ENCODE assay signal across 1 cellular context in the genomic region with DNA sequence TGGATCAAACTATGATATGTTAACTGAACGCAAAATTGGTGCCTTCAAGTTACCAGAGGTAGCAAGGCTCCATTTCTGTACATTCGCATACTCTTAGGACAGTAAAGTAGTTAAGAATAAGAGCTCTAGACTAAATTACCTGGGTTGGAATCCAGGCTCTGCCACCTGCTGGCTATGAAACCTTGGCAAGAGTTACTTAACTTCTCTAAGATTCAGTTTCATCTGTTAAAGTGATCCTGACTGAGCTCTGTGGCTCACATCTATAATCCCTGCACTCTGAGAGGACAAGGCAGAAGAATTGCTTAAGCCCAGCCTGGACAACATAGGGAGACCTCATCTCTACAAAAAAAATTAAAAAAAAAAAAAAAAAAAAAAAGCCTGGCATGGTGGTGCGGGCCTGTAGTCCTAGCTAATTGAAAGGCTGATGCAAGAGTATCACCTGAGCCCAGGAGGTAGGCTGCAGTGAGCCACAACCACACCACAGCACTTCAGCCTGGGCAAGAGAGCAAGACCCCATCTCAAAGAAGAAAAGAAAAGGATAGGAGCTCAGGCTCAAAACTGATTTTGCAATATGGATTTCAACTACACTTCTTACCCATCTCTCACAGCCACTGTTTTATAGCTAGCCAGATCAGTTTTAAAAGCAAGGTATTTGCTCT.
TF ChIP-seq lines count a peak whose summit lies in the region.

No MANE protein-coding gene starts in this region.

TF ChIP-seq in liver, 16 proteins besides CTCF, POLR2A, EP300 and RAD21 (continued from another document):
- TF ChIP-seq, protein P1, sequence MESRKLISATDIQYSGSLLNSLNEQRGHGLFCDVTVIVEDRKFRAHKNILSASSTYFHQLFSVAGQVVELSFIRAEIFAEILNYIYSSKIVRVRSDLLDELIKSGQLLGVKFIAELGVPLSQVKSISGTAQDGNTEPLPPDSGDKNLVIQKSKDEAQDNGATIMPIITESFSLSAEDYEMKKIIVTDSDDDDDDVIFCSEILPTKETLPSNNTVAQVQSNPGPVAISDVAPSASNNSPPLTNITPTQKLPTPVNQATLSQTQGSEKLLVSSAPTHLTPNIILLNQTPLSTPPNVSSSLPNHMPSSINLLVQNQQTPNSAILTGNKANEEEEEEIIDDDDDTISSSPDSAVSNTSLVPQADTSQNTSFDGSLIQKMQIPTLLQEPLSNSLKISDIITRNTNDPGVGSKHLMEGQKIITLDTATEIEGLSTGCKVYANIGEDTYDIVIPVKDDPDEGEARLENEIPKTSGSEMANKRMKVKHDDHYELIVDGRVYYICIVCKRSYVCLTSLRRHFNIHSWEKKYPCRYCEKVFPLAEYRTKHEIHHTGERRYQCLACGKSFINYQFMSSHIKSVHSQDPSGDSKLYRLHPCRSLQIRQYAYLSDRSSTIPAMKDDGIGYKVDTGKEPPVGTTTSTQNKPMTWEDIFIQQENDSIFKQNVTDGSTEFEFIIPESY (IDR thresholded peaks at IDR 0.05): no peak
- TF ChIP-seq SP1 (IDR thresholded peaks at IDR 0.05) (no peak), RXRA (IDR thresholded peaks at IDR 0.05) (no peak), JUND (IDR thresholded peaks at IDR 0.05) (no peak), FOXA2 (IDR thresholded peaks at IDR 0.05) (no peak), HNF4G (IDR thresholded peaks at IDR 0.05) (no peak), TAF1 (conservative IDR thresholded peaks at IDR 0.05) (no peak)
- TF ChIP-seq, protein P2, sequence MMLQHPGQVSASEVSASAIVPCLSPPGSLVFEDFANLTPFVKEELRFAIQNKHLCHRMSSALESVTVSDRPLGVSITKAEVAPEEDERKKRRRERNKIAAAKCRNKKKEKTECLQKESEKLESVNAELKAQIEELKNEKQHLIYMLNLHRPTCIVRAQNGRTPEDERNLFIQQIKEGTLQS (IDR thresholded peaks at IDR 0.05): no peak
- TF ChIP-seq, protein P3, sequence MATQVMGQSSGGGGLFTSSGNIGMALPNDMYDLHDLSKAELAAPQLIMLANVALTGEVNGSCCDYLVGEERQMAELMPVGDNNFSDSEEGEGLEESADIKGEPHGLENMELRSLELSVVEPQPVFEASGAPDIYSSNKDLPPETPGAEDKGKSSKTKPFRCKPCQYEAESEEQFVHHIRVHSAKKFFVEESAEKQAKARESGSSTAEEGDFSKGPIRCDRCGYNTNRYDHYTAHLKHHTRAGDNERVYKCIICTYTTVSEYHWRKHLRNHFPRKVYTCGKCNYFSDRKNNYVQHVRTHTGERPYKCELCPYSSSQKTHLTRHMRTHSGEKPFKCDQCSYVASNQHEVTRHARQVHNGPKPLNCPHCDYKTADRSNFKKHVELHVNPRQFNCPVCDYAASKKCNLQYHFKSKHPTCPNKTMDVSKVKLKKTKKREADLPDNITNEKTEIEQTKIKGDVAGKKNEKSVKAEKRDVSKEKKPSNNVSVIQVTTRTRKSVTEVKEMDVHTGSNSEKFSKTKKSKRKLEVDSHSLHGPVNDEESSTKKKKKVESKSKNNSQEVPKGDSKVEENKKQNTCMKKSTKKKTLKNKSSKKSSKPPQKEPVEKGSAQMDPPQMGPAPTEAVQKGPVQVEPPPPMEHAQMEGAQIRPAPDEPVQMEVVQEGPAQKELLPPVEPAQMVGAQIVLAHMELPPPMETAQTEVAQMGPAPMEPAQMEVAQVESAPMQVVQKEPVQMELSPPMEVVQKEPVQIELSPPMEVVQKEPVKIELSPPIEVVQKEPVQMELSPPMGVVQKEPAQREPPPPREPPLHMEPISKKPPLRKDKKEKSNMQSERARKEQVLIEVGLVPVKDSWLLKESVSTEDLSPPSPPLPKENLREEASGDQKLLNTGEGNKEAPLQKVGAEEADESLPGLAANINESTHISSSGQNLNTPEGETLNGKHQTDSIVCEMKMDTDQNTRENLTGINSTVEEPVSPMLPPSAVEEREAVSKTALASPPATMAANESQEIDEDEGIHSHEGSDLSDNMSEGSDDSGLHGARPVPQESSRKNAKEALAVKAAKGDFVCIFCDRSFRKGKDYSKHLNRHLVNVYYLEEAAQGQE (IDR thresholded peaks at IDR 0.05): no peak
